Comparison of ENCODE assay signal across 1 cellular context in genomic region chr17:60766778-60767190, GRCh38.
TF ChIP-seq lines count a peak whose summit lies in the region.

No MANE protein-coding gene starts in this region.

TF ChIP-seq in H1, 55 proteins besides CTCF, POLR2A, EP300 and RAD21:
- TF ChIP-seq RXRA (IDR thresholded peaks at IDR 0.05; ENCODE audit: insufficient read depth, low read depth, low read length) (no peak), SIX5 (IDR thresholded peaks at IDR 0.05; ENCODE audit: low read depth, low read length) (no peak), EZH2 (IDR thresholded peaks at IDR 0.05; ENCODE audit: low read depth, low read length, severe bottlenecking) (no peak), MAFK (IDR thresholded peaks at IDR 0.05; ENCODE audit: low read depth, low read length) (no peak), TBP (IDR thresholded peaks at IDR 0.05; ENCODE audit: low read depth, low read length) (no peak), BRCA1 (IDR thresholded peaks at IDR 0.05; ENCODE audit: low read depth, low read length) (no peak), FOSL1 (IDR thresholded peaks at IDR 0.05; ENCODE audit: insufficient read depth, low read depth, low read length) (no peak), TCF12 (IDR thresholded peaks at IDR 0.05; ENCODE audit: low read depth, low read length) (no peak)
- TF ChIP-seq, protein P1, sequence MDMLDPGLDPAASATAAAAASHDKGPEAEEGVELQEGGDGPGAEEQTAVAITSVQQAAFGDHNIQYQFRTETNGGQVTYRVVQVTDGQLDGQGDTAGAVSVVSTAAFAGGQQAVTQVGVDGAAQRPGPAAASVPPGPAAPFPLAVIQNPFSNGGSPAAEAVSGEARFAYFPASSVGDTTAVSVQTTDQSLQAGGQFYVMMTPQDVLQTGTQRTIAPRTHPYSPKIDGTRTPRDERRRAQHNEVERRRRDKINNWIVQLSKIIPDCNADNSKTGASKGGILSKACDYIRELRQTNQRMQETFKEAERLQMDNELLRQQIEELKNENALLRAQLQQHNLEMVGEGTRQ (IDR thresholded peaks at IDR 0.05; ENCODE audit: low read length) = no peak
- TF ChIP-seq, protein P2, sequence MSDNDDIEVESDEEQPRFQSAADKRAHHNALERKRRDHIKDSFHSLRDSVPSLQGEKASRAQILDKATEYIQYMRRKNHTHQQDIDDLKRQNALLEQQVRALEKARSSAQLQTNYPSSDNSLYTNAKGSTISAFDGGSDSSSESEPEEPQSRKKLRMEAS (IDR thresholded peaks at IDR 0.05) = no peak
TF ChIP-seq in H1: peak in this region for 0.
